Comparison of ENCODE assay signal across 15 cellular contexts in the genomic region with DNA sequence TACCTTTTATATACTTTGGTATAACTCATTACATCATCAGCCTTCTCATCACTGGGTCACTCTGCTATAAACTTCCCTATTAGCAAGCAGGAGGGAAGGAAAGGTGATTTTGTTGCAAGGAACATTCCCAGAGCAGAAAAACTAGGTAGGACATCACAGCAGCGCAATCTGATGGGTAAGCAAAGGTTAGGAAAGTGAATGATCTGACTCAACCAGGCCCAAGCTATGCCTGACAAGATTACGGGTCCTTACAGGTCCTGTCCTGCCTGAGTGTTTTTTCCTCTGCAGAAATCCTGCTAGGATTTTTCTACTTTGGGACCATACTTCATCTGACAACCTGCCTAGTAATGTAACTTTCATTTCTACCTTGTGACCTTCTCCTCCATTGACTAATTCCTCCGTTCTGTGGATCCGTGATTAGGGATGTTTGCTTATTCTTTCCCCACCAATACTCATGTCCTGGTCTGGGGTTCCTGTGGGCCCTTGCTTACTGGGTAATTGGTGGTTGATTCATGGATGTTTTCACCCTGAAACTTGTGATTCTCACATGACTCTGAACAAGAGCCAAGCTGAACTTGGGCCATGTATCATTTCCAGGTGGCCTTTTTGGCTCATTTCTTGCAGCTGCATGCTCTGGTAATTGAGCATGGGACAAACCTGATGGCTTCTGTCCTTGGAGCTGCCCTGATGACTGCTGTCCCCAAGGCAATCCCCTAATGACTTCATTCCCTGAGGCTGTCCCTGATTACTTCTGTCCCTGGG.
"Had no signal": no experiment of that assay in that cellular context is flagged by ENCODE, and none has a peak within 500 bp of the region (broad histone marks: within the 10 kb centered on the region; RNA-seq: fewer than 3 reads in every experiment).

No MANE protein-coding gene starts in this region.

- H3K9me3 Mint-ChIP-seq: activated naive CD8-positive, alpha-beta T cell treated with anti-CD3 and anti-CD28 coated beads, Interleukin-2, amount 10 ng/mL, durations not matched to agents 7 days and 5 days; memory B cell; natural killer cell had no signal

- H3K36me3 ChIP-seq: brain microvascular endothelial cell, left ventricle myocardium inferior had no signal

- H3K27me3 ChIP-seq: brain microvascular endothelial cell had no signal

- H3K4me1 Mint-ChIP-seq: activated naive CD8-positive, alpha-beta T cell treated with anti-CD3 and anti-CD28 coated beads, Interleukin-2, amount 10 ng/mL, durations not matched to agents 7 days and 5 days; memory B cell; natural killer cell had no signal

- H3K9me3 ChIP-seq: left ventricle myocardium inferior had no signal

- H3K27ac ChIP-seq: brain microvascular endothelial cell, left ventricle myocardium inferior had no signal

- H3K4me3 Mint-ChIP-seq: activated naive CD8-positive, alpha-beta T cell treated with anti-CD3 and anti-CD28 coated beads, Interleukin-2, amount 10 ng/mL, durations not matched to agents 7 days and 5 days; effector memory CD8-positive, alpha-beta T cell; memory B cell; natural killer cell had no signal

- DNase-seq: activated CD4-positive, alpha-beta T cell treated with anti-CD3 and anti-CD28 coated beads, Interleukin-2, amount 50 U/mL, for 1 hour; activated CD4-positive, CD25-positive, alpha-beta regulatory T cell; activated naive CD4-positive, alpha-beta T cell; activated naive CD8-positive, alpha-beta T cell treated with anti-CD3 and anti-CD28 coated beads, Interleukin-2, amount 10 ng/mL, durations not matched to agents 7 days and 5 days; activated T-cell treated with anti-CD3 and anti-CD28 coated beads for 4 hours; anterior cingulate cortex; brain microvascular endothelial cell; dermis blood vessel endothelial cell; effector memory CD8-positive, alpha-beta T cell; hippocampal formation; left ventricle myocardium inferior; natural killer cell; stimulated activated CD4-positive, alpha-beta T cell treated with anti-CD3 and anti-CD28 coated beads, Interleukin-12 subunit alpha, Interleukin-12 subunit beta, amount 100 ng/mL, for 4 hours; stimulated activated CD4-positive, alpha-beta T cell treated with anti-CD3 and anti-CD28 coated beads, Interleukin-2, amount 100 ng/mL, for 24 hours had no signal

- H3K4me3 ChIP-seq: left ventricle myocardium inferior had no signal

- H3K36me3 Mint-ChIP-seq: activated naive CD8-positive, alpha-beta T cell treated with anti-CD3 and anti-CD28 coated beads, Interleukin-2, amount 10 ng/mL, durations not matched to agents 7 days and 5 days; memory B cell; natural killer cell had no signal

- H3K27ac Mint-ChIP-seq: activated naive CD8-positive, alpha-beta T cell treated with anti-CD3 and anti-CD28 coated beads, Interleukin-2, amount 10 ng/mL, durations not matched to agents 7 days and 5 days; effector memory CD8-positive, alpha-beta T cell; memory B cell; natural killer cell had no signal
